ENCODE assay signal across 8 cellular contexts in genomic region chr7:107579881-107580715, GRCh38. TPM values are rescaled to one million over a fixed set of nuclear protein-coding genes. Genes with fewer than 3 reads are reported as not detected.
DNase-seq lines count a peak whose midpoint lies in the region; ATAC-seq and TF ChIP-seq lines count a peak whose summit lies in the region.

Gene BCAP29 (plus strand): TSS chr7:107580246. CDS start chr7:107580773, 527 bp downstream.

- peak within 1 kb of the TSS; percentile 68 for H3K9ac ChIP-seq in OCI-LY3 (ENCODE audit: low read length)

- H4K20me1 ChIP-seq in OCI-LY3 (ENCODE audit: insufficient read depth, low read length), result no peaks in the 10 kb centered on the region

- DNase-seq in Caco-2 (peak; percentile 88 to 91), activated T-cell treated with anti-CD3 and anti-CD28 coated beads for 4 hours (peak; percentile 48), epithelial cell of prostate (ENCODE audit: low read depth, low spot score) (no peak), mucosa of descending colon (peak; percentile 81 to 86 (median 84))
- peak; percentile 19 to 43 for DNase-seq in stimulated activated CD8-positive, alpha-beta memory T cell treated with anti-CD3 and anti-CD28 coated beads, Interleukin-4, amount 100 ng/mL, for 4 hours (ENCODE audit: low read depth in 2 of 2, low spot score in 1 of 2)

- H3K27me3 Mint-ChIP-seq in Caco-2 (ENCODE audit: insufficient read depth, unreplicated experiment), result no peaks in the 10 kb centered on the region

- peak within 1 kb of the TSS; percentile 79 for H3K4me3 ChIP-seq in Caco-2 (ENCODE audit: low read depth, low read length)
- H3K4me3 ChIP-seq in OCI-LY3 (ENCODE audit: low read length), result peak within 1 kb of the TSS; percentile 86
- H3K4me3 ChIP-seq in mucosa of descending colon, result peak within 1 kb of the TSS; percentile 52

- no TSS peak for BruUV-seq in Caco-2 (replicated peaks; lab: Mats Ljungman, UMichigan)

- H3K27ac ChIP-seq in OCI-LY3 (ENCODE audit: low read length) (no peak within 1 kb of the TSS), epithelial cell of prostate (peak within 1 kb of the TSS; percentile 66)

- H3K4me1 ChIP-seq in Caco-2, result peaks cover 9% of the 10 kb centered on the region
- peaks cover 3% of the 10 kb centered on the region; the same call in 1 of the 2 replicates for H3K4me1 ChIP-seq in OCI-LY3 (ENCODE audit: low read length)
- peaks cover 16% of the 10 kb centered on the region for H3K4me1 ChIP-seq in mucosa of descending colon (ENCODE audit: low read depth)

- H3K4me3 Mint-ChIP-seq in Caco-2 (ENCODE audit: unreplicated experiment), result peak within 1 kb of the TSS; percentile 90

- peak within 1 kb of the TSS; percentile 94 for H3K27ac Mint-ChIP-seq in Caco-2 (ENCODE audit: unreplicated experiment)

- H3K9me3 ChIP-seq in Caco-2, result no peaks in the 10 kb centered on the region
- H3K9me3 ChIP-seq in OCI-LY3 (ENCODE audit: insufficient read depth, low read length), result no peaks in the 10 kb centered on the region
- no peaks in the 10 kb centered on the region for H3K9me3 ChIP-seq in mucosa of descending colon

- ATAC-seq in GM19452 (IDR thresholded peaks at IDR 0.05; ENCODE audit: unreplicated experiment), result peak; percentile 94
- ATAC-seq in HG03571 (IDR thresholded peaks at IDR 0.05; ENCODE audit: unreplicated experiment), result peak; percentile 94
- peak; percentile 97 for ATAC-seq in mucosa of descending colon

- no peaks in the 10 kb centered on the region for H3K36me3 ChIP-seq in Caco-2 (ENCODE audit: control insufficient read depth, insufficient read depth, low read length)
- peaks cover 6% of the 10 kb centered on the region for H3K36me3 ChIP-seq in OCI-LY3 (replicated peaks; ENCODE audit: low read depth, low read length)
- H3K36me3 ChIP-seq in mucosa of descending colon (ENCODE audit: low read depth), result no peaks in the 10 kb centered on the region

- POLR2A ChIA-PET in Caco-2 (lab: Charles Lee), result interaction anchor here (0.6 to 1.7 kb wide), 4 partner anchors 16 to 412 kb away, joined by 3 to 14 read pairs (median 6); partner anchors contain the start of genes COG5 and DUS4L

- TF ChIP-seq CTCF in Caco-2 (IDR thresholded peaks at IDR 0.05; ENCODE audit: insufficient read depth in 1 of 2, low read depth in 1 of 2, low read length in 1 of 2, severe bottlenecking in 1 of 2, unreplicated experiment in 1 of 2) (peak; percentile 14 to 55), OCI-LY3 (IDR thresholded peaks at IDR 0.05; ENCODE audit: low read depth, low read length) (0 out of 2 replicates have a peak, but pooled peaks have one; percentile 27), mucosa of descending colon (IDR thresholded peaks at IDR 0.05) (no peak)

- CTCF ChIA-PET in Caco-2 (lab: Charles Lee), result interaction anchor here (0.7 to 1.3 kb wide), 3 partner anchors 17 to 295 kb away, joined by 3 to 4 read pairs (median 4); partner anchors contain the start of genes COG5, DUS4L and SLC26A4

- no peaks in the 10 kb centered on the region for H3K9me3 Mint-ChIP-seq in Caco-2 (ENCODE audit: unreplicated experiment)

- H2AFZ ChIP-seq in OCI-LY3 (ENCODE audit: low read depth, low read length), result peak within 1 kb of the TSS; percentile 81

- H3K4me1 Mint-ChIP-seq in Caco-2 (ENCODE audit: low read depth, unreplicated experiment), result peaks cover 7% of the 10 kb centered on the region

- H3K36me3 Mint-ChIP-seq in Caco-2 (ENCODE audit: insufficient read depth, unreplicated experiment), result peaks cover 17% of the 10 kb centered on the region

- intact Hi-C loops in Caco-2 (cut with micrococcal nuclease; ENCODE audit: unreplicated experiment) (loop anchor here (1.0 to 2.0 kb wide), 5 partner anchors 16 to 294 kb away; partner anchors contain the start of gene SLC26A4), mucosa of descending colon (cut with DNase I, micrococcal nuclease) (no loop called here)

- H3K4me2 ChIP-seq in OCI-LY3 (ENCODE audit: low read length), result peak within 1 kb of the TSS; percentile 89

- no peaks in the 10 kb centered on the region for H3K27me3 ChIP-seq in Caco-2 (replicated peaks; ENCODE audit: control insufficient read depth, insufficient read depth, low read length)
- no peaks in the 10 kb centered on the region for H3K27me3 ChIP-seq in OCI-LY3 (ENCODE audit: low read depth, low read length)

- H3K79me2 ChIP-seq in OCI-LY3 (ENCODE audit: low read length), result no peaks in the 10 kb centered on the region

RNA-seq across cellular contexts. Expression of gene BCAP29, which starts in this region (rescaled TPM):
- 30.4 and 35.3 TPM in 2 replicates for total RNA-seq in Caco-2 (2022)
- total RNA-seq in mucosa of descending colon, result 10 to 100 TPM; 51.7 to 73.8 (median 66.6) TPM
